20 cellular contexts compared by ENCODE assay signal in genomic region chr2:201471732-201472395, GRCh38. TPM values are rescaled to one million over a fixed set of nuclear protein-coding genes. Genes with fewer than 3 reads are reported as not detected.
DNase-seq lines count a peak whose midpoint lies in the region; ATAC-seq and TF ChIP-seq lines count a peak whose summit lies in the region.
"Had no signal": no experiment of that assay in that cellular context is flagged by ENCODE, and none has a peak within 500 bp of the region (broad histone marks: within the 10 kb centered on the region; RNA-seq: fewer than 3 reads in every experiment).

No MANE protein-coding gene starts in this region.

- CTCF ChIA-PET in activated CD8-positive, alpha-beta T cell treated with anti-CD3 and anti-CD28 coated beads, Interleukin-2, amount 10 ng/mL, durations not matched to agents 7 days and 5 days (lab: Charles Lee), result no interaction called here

- DNase-seq in AG09319 (ENCODE audit: extremely low read depth, low read depth) (peak; percentile 65), HFF-Myc (ENCODE audit: extremely low read depth, low read depth) (peak; percentile 73), cardiac fibroblast (ENCODE audit: low read depth in 2 of 2) (peak; percentile 32 to 67), iris pigment epithelial cell (ENCODE audit: low read depth) (peak; percentile 90)
- DNase-seq in activated T-cell treated with anti-CD3 and anti-CD28 coated beads, Interleukin-2, amount 50 U/mL, for 48 hours, result no peak
- no peak for DNase-seq in activated CD8-positive, alpha-beta T cell treated with anti-CD3 and anti-CD28 coated beads, Interleukin-2, amount 10 ng/mL, durations not matched to agents 7 days and 5 days
- DNase-seq in activated T-cell treated with anti-CD3 and anti-CD28 coated beads, Interleukin-2, amount 50 U/mL, for 24 hours, result no peak
- DNase-seq: activated CD4-positive, CD25-positive, alpha-beta regulatory T cell treated with anti-CD3 and anti-CD28 coated beads, Interleukin-2, amount 50 U/mL, for 72 hours; CD8-positive, alpha-beta memory T cell; dermis blood vessel endothelial cell; DMS79; glutamatergic neuron; natural killer cell; NCI-H1436; NCI-H524 treated with DMSO at 0.1 percent for 48 hours; stimulated activated naive CD4-positive, alpha-beta T cell treated with Interleukin-2 at 50 U/mL for 16 hours had no signal

- no peak overlapping the region for H3K27ac Mint-ChIP-seq in activated CD8-positive, alpha-beta T cell treated with anti-CD3 and anti-CD28 coated beads, Interleukin-2, amount 10 ng/mL, durations not matched to agents 7 days and 5 days
- H3K27ac Mint-ChIP-seq in activated T-cell treated with anti-CD3 and anti-CD28 coated beads, Interleukin-2, amount 50 U/mL, for 24 hours, result no peak overlapping the region
- H3K27ac Mint-ChIP-seq: activated T-helper 2 cell treated with anti-CD3 and anti-CD28 coated beads, Interferon-gamma antibody, Interleukin-2, Interleukin-4, amounts not matched to agents 10 μg/mL and 5 μg/mL and 100 μg/mL, durations not matched to agents 14 hours and 24 hours and 36 hours; natural killer cell had no signal

- H3K4me3 ChIP-seq in HFF-Myc (replicated peaks; ENCODE audit: low read depth, low read length) (no peak overlapping the region), cardiac fibroblast (replicated peaks in 1 of 2; ENCODE audit: low read depth in 2 of 2, low read length in 2 of 2) (no peak overlapping the region)
- H3K4me3 ChIP-seq: cardiac muscle cell had no signal

- no peaks in the 10 kb centered on the region for H3K9me3 Mint-ChIP-seq in activated CD8-positive, alpha-beta T cell treated with anti-CD3 and anti-CD28 coated beads, Interleukin-2, amount 10 ng/mL, durations not matched to agents 7 days and 5 days (ENCODE audit: insufficient read depth)
- H3K9me3 Mint-ChIP-seq in activated T-cell treated with anti-CD3 and anti-CD28 coated beads, Interleukin-2, amount 50 U/mL, for 24 hours, result no peaks in the 10 kb centered on the region
- H3K9me3 Mint-ChIP-seq: activated T-helper 2 cell treated with anti-CD3 and anti-CD28 coated beads, Interferon-gamma antibody, Interleukin-2, Interleukin-4, amounts not matched to agents 10 μg/mL and 5 μg/mL and 100 μg/mL, durations not matched to agents 14 hours and 24 hours and 36 hours; CD8-positive, alpha-beta memory T cell; natural killer cell had no signal

- H3K36me3 Mint-ChIP-seq in activated CD8-positive, alpha-beta T cell treated with anti-CD3 and anti-CD28 coated beads, Interleukin-2, amount 10 ng/mL, durations not matched to agents 7 days and 5 days (ENCODE audit: low read depth), result peaks cover 46% of the 10 kb centered on the region
- peaks cover 75% of the 10 kb centered on the region for H3K36me3 Mint-ChIP-seq in activated T-cell treated with anti-CD3 and anti-CD28 coated beads, Interleukin-2, amount 50 U/mL, for 24 hours (ENCODE audit: low read depth)

- no peak for TF ChIP-seq CTCF in AG09319 (IDR thresholded peaks at IDR 0.05; ENCODE audit: low read depth, low read length)
- no peak for TF ChIP-seq CTCF in HFF-Myc (IDR thresholded peaks at IDR 0.05; ENCODE audit: low read depth, low read length, missing control alignments)
- TF ChIP-seq CTCF in cardiac fibroblast (IDR thresholded peaks at IDR 0.05; ENCODE audit: low read depth, low read length), result no peak

- ATAC-seq in GM19455 (IDR thresholded peaks at IDR 0.05; ENCODE audit: unreplicated experiment), result no peak
- no peak for ATAC-seq in activated CD8-positive, alpha-beta T cell treated with anti-CD3 and anti-CD28 coated beads, Interleukin-2, amount 10 ng/mL, durations not matched to agents 7 days and 5 days
- ATAC-seq: natural killer cell, sciatic nerve had no signal

- POLR2A ChIA-PET in activated CD8-positive, alpha-beta T cell treated with anti-CD3 and anti-CD28 coated beads, Interleukin-2, amount 10 ng/mL, durations not matched to agents 7 days and 5 days (lab: Charles Lee), result no interaction called here

- no peak overlapping the region for H3K4me3 Mint-ChIP-seq in activated CD8-positive, alpha-beta T cell treated with anti-CD3 and anti-CD28 coated beads, Interleukin-2, amount 10 ng/mL, durations not matched to agents 7 days and 5 days
- no peak overlapping the region for H3K4me3 Mint-ChIP-seq in activated T-cell treated with anti-CD3 and anti-CD28 coated beads, Interleukin-2, amount 50 U/mL, for 24 hours
- H3K4me3 Mint-ChIP-seq: CD8-positive, alpha-beta memory T cell; natural killer cell had no signal

- H3K4me1 Mint-ChIP-seq in activated CD8-positive, alpha-beta T cell treated with anti-CD3 and anti-CD28 coated beads, Interleukin-2, amount 10 ng/mL, durations not matched to agents 7 days and 5 days (ENCODE audit: low read depth), result no peaks in the 10 kb centered on the region
- H3K4me1 Mint-ChIP-seq in activated T-cell treated with anti-CD3 and anti-CD28 coated beads, Interleukin-2, amount 50 U/mL, for 24 hours (ENCODE audit: low read depth), result peaks cover 12% of the 10 kb centered on the region
- H3K4me1 Mint-ChIP-seq: CD8-positive, alpha-beta memory T cell; natural killer cell had no signal

- no peaks in the 10 kb centered on the region for H3K27me3 Mint-ChIP-seq in activated CD8-positive, alpha-beta T cell treated with anti-CD3 and anti-CD28 coated beads, Interleukin-2, amount 10 ng/mL, durations not matched to agents 7 days and 5 days (ENCODE audit: low read depth)
- H3K27me3 Mint-ChIP-seq in activated T-cell treated with anti-CD3 and anti-CD28 coated beads, Interleukin-2, amount 50 U/mL, for 24 hours, result no peaks in the 10 kb centered on the region
- H3K27me3 Mint-ChIP-seq: CD8-positive, alpha-beta memory T cell had no signal

RNA-seq across cellular contexts. Expression of gene STRADB, which starts 20.3 kb away (rescaled TPM):
- total RNA-seq in activated CD8-positive, alpha-beta T cell treated with anti-CD3 and anti-CD28 coated beads, Interleukin-2, amount 10 ng/mL, durations not matched to agents 7 days and 5 days, result 10 to 100 TPM; 26.8 to 30.3 TPM

RNA-seq across cellular contexts. Expression of gene TRAK2, which starts 20.6 kb away (rescaled TPM):
- total RNA-seq in activated CD8-positive, alpha-beta T cell treated with anti-CD3 and anti-CD28 coated beads, Interleukin-2, amount 10 ng/mL, durations not matched to agents 7 days and 5 days, result 10 to 100 TPM; 51.3 to 53.0 TPM

Comparison
In these comparisons a context has a peak if more than half of its experiments do, and no peak if none do; other contexts are left out.
1. DNase-seq: peak in AG09319 (single experiment), HFF-Myc (single experiment), cardiac fibroblast (2 of 2) and iris pigment epithelial cell (single experiment); none in activated T-cell treated with anti-CD3 and anti-CD28 coated beads, Interleukin-2, amount 50 U/mL, for 48 hours (0 of 2), activated CD8-positive, alpha-beta T cell treated with anti-CD3 and anti-CD28 coated beads, Interleukin-2, amount 10 ng/mL, durations not matched to agents 7 days and 5 days (single experiment) and activated T-cell treated with anti-CD3 and anti-CD28 coated beads, Interleukin-2, amount 50 U/mL, for 24 hours (single experiment).